In the genomic region with DNA sequence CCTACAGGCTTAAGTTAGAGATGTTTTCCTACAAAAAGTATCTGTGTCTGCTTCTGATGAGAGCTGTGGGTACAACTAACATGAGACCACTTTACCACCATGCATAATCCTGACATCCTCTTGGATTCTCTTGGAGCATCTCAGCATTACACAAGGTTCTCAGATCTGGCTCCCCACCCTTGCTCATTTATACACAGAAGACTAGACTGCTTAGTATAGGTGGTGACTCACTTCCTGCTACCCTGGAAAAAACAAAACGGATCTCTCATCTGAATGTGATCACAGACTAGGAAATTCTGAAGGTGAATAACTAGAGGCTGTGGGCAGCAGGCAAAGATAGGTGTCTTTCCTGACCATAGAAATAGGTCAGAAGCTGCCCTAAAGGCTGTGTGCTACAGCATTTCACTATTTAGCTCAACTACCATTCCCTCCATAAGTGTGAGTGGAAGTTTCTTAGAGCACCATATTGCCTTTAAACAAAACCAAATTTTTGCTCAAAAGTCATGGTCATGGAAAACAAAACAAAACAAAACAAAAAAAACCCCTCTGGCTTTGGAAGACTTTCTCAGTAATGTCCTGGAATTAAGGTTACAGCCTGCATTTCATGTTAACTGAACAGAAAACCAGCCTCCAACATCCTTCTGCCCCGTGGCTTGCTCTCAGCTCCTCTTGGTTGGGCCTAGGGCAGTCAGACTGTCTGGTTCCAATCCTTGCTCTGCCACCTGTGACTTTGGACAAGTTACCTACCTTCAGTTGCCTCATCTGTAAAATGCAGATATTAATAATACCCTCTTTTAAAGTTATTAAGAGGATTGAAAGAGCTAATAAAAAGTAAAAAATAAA, we compare ENCODE assay signal across 7 cellular contexts.
DNase-seq lines count a peak whose midpoint lies in the region; ATAC-seq, FAIRE-seq and TF ChIP-seq lines count a peak whose summit lies in the region.
"Not testable (repeated sequence)": the region's sequence is repeated elsewhere in the genome, so short reads cannot be mapped to it uniquely, and the experiment has no call there.

No MANE protein-coding gene starts in this region.

- H3K27me3 Mint-ChIP-seq in CD8-positive, alpha-beta T cell (ENCODE audit: low read depth); activated CD4-positive, alpha-beta T cell treated with anti-CD3 and anti-CD28 coated beads for 36 hours; activated naive CD4-positive, alpha-beta T cell treated with anti-CD3 and anti-CD28 coated beads, Interleukin-2, amount 10 ng/mL, durations not matched to agents 7 days and 5 days; MCF 10A (ENCODE audit: insufficient read depth, unreplicated experiment); natural killer cell (ENCODE audit: low read depth in 2 of 2): not testable (repeated sequence)

- H3K36me3 Mint-ChIP-seq in CD8-positive, alpha-beta T cell; activated CD4-positive, alpha-beta T cell treated with anti-CD3 and anti-CD28 coated beads for 36 hours (ENCODE audit: low read depth); activated naive CD4-positive, alpha-beta T cell treated with anti-CD3 and anti-CD28 coated beads, Interleukin-2, amount 10 ng/mL, durations not matched to agents 7 days and 5 days; natural killer cell: not testable (repeated sequence)
- H3K36me3 Mint-ChIP-seq in MCF 10A (ENCODE audit: insufficient read depth, unreplicated experiment) = peaks cover 12% of the 10 kb centered on the region

- H3K9me3 ChIP-seq in CD8-positive, alpha-beta T cell (ENCODE audit: low read length) = not testable (repeated sequence)

- TSS peak; percentile 86 for BruUV-seq in MCF 10A (replicated peaks; lab: Mats Ljungman, UMichigan)

- DNase-seq in CD8-positive, alpha-beta T cell = peak in 2 of 7 experiments; percentile 6 to 16
- DNase-seq in RCC 7860 (ENCODE audit: low spot score); activated naive CD4-positive, alpha-beta T cell treated with anti-CD3 and anti-CD28 coated beads, Interleukin-2, amount 10 ng/mL, durations not matched to agents 7 days and 5 days; MCF 10A (ENCODE audit: unreplicated experiment); natural killer cell: not testable (repeated sequence)
- DNase-seq in activated CD4-positive, alpha-beta T cell treated with anti-CD3 and anti-CD28 coated beads for 36 hours = peak; percentile 17
- DNase-seq in activated T-cell treated with anti-CD3 and anti-CD28 coated beads for 24 hours (ENCODE audit: low read depth) = peak; percentile 16

- not testable (repeated sequence) for TF ChIP-seq CTCF in CD8-positive, alpha-beta T cell (IDR thresholded peaks at IDR 0.05); MCF 10A (IDR thresholded peaks at IDR 0.05; ENCODE audit: unreplicated experiment); natural killer cell (IDR thresholded peaks at IDR 0.05)

- H3K9me3 Mint-ChIP-seq in CD8-positive, alpha-beta T cell; activated CD4-positive, alpha-beta T cell treated with anti-CD3 and anti-CD28 coated beads for 36 hours (ENCODE audit: low read depth); activated naive CD4-positive, alpha-beta T cell treated with anti-CD3 and anti-CD28 coated beads, Interleukin-2, amount 10 ng/mL, durations not matched to agents 7 days and 5 days; MCF 10A (ENCODE audit: unreplicated experiment); natural killer cell: not testable (repeated sequence)

- CTCF ChIA-PET in CD8-positive, alpha-beta T cell (lab: Charles Lee); activated CD4-positive, alpha-beta T cell treated with anti-CD3 and anti-CD28 coated beads for 36 hours (lab: Charles Lee); activated naive CD4-positive, alpha-beta T cell treated with anti-CD3 and anti-CD28 coated beads, Interleukin-2, amount 10 ng/mL, durations not matched to agents 7 days and 5 days (lab: Charles Lee); MCF 10A (lab: Yijun Ruan, JAX): not testable (repeated sequence)

- H3K27me3 ChIP-seq in CD8-positive, alpha-beta T cell (ENCODE audit: insufficient read depth, low read length) = not testable (repeated sequence)

- POLR2A ChIA-PET in CD8-positive, alpha-beta T cell (lab: Charles Lee); activated CD4-positive, alpha-beta T cell treated with anti-CD3 and anti-CD28 coated beads for 36 hours (lab: Charles Lee); MCF 10A (lab: Yijun Ruan, JAX): not testable (repeated sequence)

- H3K27ac ChIP-seq in CD8-positive, alpha-beta T cell (ENCODE audit: low read depth, low read length) = not testable (repeated sequence)

- H3K4me3 ChIP-seq in CD8-positive, alpha-beta T cell (ENCODE audit: low read depth, low read length) = not testable (repeated sequence)

- peak; percentile 55 for FAIRE-seq in RCC 7860 (lab: Jason Lieb, UNC)

- H3K4me1 ChIP-seq in CD8-positive, alpha-beta T cell (ENCODE audit: insufficient read depth, low read length) = not testable (repeated sequence)

- ATAC-seq in CD8-positive, alpha-beta T cell = peak; percentile 56
- ATAC-seq in activated CD4-positive, alpha-beta T cell treated with anti-CD3 and anti-CD28 coated beads for 36 hours = peak; percentile 91
- ATAC-seq in natural killer cell = peak in 2 of 3 donors; percentile 30 to 60

- not testable (repeated sequence) for H3K4me3 Mint-ChIP-seq in CD8-positive, alpha-beta T cell; activated CD4-positive, alpha-beta T cell treated with anti-CD3 and anti-CD28 coated beads for 36 hours; activated naive CD4-positive, alpha-beta T cell treated with anti-CD3 and anti-CD28 coated beads, Interleukin-2, amount 10 ng/mL, durations not matched to agents 7 days and 5 days; MCF 10A (ENCODE audit: unreplicated experiment); natural killer cell

- H3K36me3 ChIP-seq in CD8-positive, alpha-beta T cell (ENCODE audit: insufficient read depth, low read length) = not testable (repeated sequence)

- H3K27ac Mint-ChIP-seq in CD8-positive, alpha-beta T cell; MCF 10A (ENCODE audit: low read depth, unreplicated experiment); natural killer cell: not testable (repeated sequence)
- peak overlapping the region; percentile 91 for H3K27ac Mint-ChIP-seq in activated CD4-positive, alpha-beta T cell treated with anti-CD3 and anti-CD28 coated beads for 36 hours
- peak overlapping the region; percentile 78 for H3K27ac Mint-ChIP-seq in activated naive CD4-positive, alpha-beta T cell treated with anti-CD3 and anti-CD28 coated beads, Interleukin-2, amount 10 ng/mL, durations not matched to agents 7 days and 5 days

- intact Hi-C loops in CD8-positive, alpha-beta T cell (cut with DNase I, micrococcal nuclease); activated CD4-positive, alpha-beta T cell treated with anti-CD3 and anti-CD28 coated beads for 36 hours (cut with DNase I, micrococcal nuclease); MCF 10A (cut with micrococcal nuclease); natural killer cell (cut with micrococcal nuclease): not testable (repeated sequence)

- H3K4me1 Mint-ChIP-seq in CD8-positive, alpha-beta T cell (ENCODE audit: low read depth); activated CD4-positive, alpha-beta T cell treated with anti-CD3 and anti-CD28 coated beads for 36 hours; activated naive CD4-positive, alpha-beta T cell treated with anti-CD3 and anti-CD28 coated beads, Interleukin-2, amount 10 ng/mL, durations not matched to agents 7 days and 5 days; MCF 10A (ENCODE audit: insufficient read depth, unreplicated experiment); natural killer cell: not testable (repeated sequence)
